In genomic region chr17:59761385-59762021, GRCh38 we compare ENCODE assay signal across 1 cellular context.
TF ChIP-seq lines count a peak whose summit lies in the region.

No MANE protein-coding gene starts in this region.

TF ChIP-seq in HepG2, 621 proteins besides CTCF, POLR2A, EP300 and RAD21 (continued from another document and continues in another):
- TF ChIP-seq PRDM10 (CRISPR knock-in tag; IDR thresholded peaks at IDR 0.05; ENCODE audit: low read depth) = no peak
- no peak for TF ChIP-seq ZNF337 (CRISPR knock-in tag; IDR thresholded peaks at IDR 0.05; ENCODE audit: borderline replicate concordance, low read depth)
- peak; percentile 55 for TF ChIP-seq PAXIP1 (CRISPR knock-in tag; conservative IDR thresholded peaks at IDR 0.05)
- no peak for TF ChIP-seq ZNF781 (CRISPR knock-in tag; IDR thresholded peaks at IDR 0.05; ENCODE audit: borderline replicate concordance, not compliant biosample characterization)
- TF ChIP-seq ZNF256 (CRISPR knock-in tag; conservative IDR thresholded peaks at IDR 0.05) = no peak
- TF ChIP-seq ZBTB20 (CRISPR knock-in tag; IDR thresholded peaks at IDR 0.05; ENCODE audit: borderline replicate concordance, low read depth) = peak; percentile 41; the same call in 1 of the 2 replicates
- TF ChIP-seq ZNF549 (CRISPR knock-in tag; IDR thresholded peaks at IDR 0.05) = no peak
- peak; percentile 56 for TF ChIP-seq HNF4A (CRISPR knock-in tag; IDR thresholded peaks at IDR 0.05)
- TF ChIP-seq HOXA5 (CRISPR knock-in tag; IDR thresholded peaks at IDR 0.05) = no peak
- no peak for TF ChIP-seq ZNF12 (CRISPR knock-in tag; IDR thresholded peaks at IDR 0.05)
- no peak for TF ChIP-seq SPEN (CRISPR knock-in tag; IDR thresholded peaks at IDR 0.05; ENCODE audit: low read depth)
- no peak for TF ChIP-seq LRRFIP1 (CRISPR knock-in tag; conservative IDR thresholded peaks at IDR 0.05)
- no peak for TF ChIP-seq ZFP90 (CRISPR knock-in tag; IDR thresholded peaks at IDR 0.05; ENCODE audit: borderline replicate concordance)
- TF ChIP-seq ATF7-NPFF (CRISPR knock-in tag; IDR thresholded peaks at IDR 0.05; ENCODE audit: low read depth) = no peak
- TF ChIP-seq PAF1 (CRISPR knock-in tag; IDR thresholded peaks at IDR 0.05) = no peak
- no peak for TF ChIP-seq SNRNP70 (IDR thresholded peaks at IDR 0.05; ENCODE audit: low read depth, low read length)
- no peak for TF ChIP-seq ZNF652 (CRISPR knock-in tag; IDR thresholded peaks at IDR 0.05; ENCODE audit: borderline replicate concordance, low read depth)
- peak; percentile 26; the same call in 1 of the 2 replicates for TF ChIP-seq KDM6A (CRISPR knock-in tag; IDR thresholded peaks at IDR 0.05; ENCODE audit: low read depth)
- no peak for TF ChIP-seq DDIT3 (CRISPR knock-in tag; IDR thresholded peaks at IDR 0.05)
- TF ChIP-seq ZNF3 (CRISPR knock-in tag; IDR thresholded peaks at IDR 0.05) = peak; percentile 36; the same call in 1 of the 2 replicates
- TF ChIP-seq CSRNP2 (CRISPR knock-in tag; conservative IDR thresholded peaks at IDR 0.05; ENCODE audit: low read depth) = no peak
- no peak for TF ChIP-seq ZNF746 (CRISPR knock-in tag; IDR thresholded peaks at IDR 0.05)
- no peak for TF ChIP-seq KDM5A (IDR thresholded peaks at IDR 0.05; ENCODE audit: borderline replicate concordance, low read length)
- no peak for TF ChIP-seq ZBTB37 (CRISPR knock-in tag; IDR thresholded peaks at IDR 0.05)
- TF ChIP-seq FOXP1 (IDR thresholded peaks at IDR 0.05) = no peak
- no peak for TF ChIP-seq FOXP1 (CRISPR knock-in tag; IDR thresholded peaks at IDR 0.05)
- TF ChIP-seq NR1H2 (CRISPR knock-in tag; IDR thresholded peaks at IDR 0.05; ENCODE audit: borderline replicate concordance, low read depth) = no peak
- no peak for TF ChIP-seq CENPX (CRISPR knock-in tag; IDR thresholded peaks at IDR 0.05)
- TF ChIP-seq TARDBP (CRISPR knock-in tag; IDR thresholded peaks at IDR 0.05) = no peak
- no peak for TF ChIP-seq ISX (CRISPR knock-in tag; conservative IDR thresholded peaks at IDR 0.05)
- TF ChIP-seq CCDC6 (CRISPR knock-in tag; IDR thresholded peaks at IDR 0.05) = no peak
- no peak for TF ChIP-seq HOXA7 (CRISPR knock-in tag; IDR thresholded peaks at IDR 0.05)
- TF ChIP-seq CREM (IDR thresholded peaks at IDR 0.05) = no peak
- TF ChIP-seq CREM (CRISPR knock-in tag; IDR thresholded peaks at IDR 0.05) = no peak
- no peak for TF ChIP-seq ZBTB49 (CRISPR knock-in tag; IDR thresholded peaks at IDR 0.05; ENCODE audit: borderline replicate concordance)
- TF ChIP-seq HNRNPK (IDR thresholded peaks at IDR 0.05; ENCODE audit: low read depth, low read length, poor library complexity, severe bottlenecking) = no peak
- TF ChIP-seq TERF1 (CRISPR knock-in tag; IDR thresholded peaks at IDR 0.05) = no peak
- TF ChIP-seq HNRNPH1 (optimal IDR thresholded peaks at IDR 0.05; ENCODE audit: low read depth, low read length) = no peak
- TF ChIP-seq KDM2A (CRISPR knock-in tag; IDR thresholded peaks at IDR 0.05; ENCODE audit: borderline replicate concordance, low read depth) = no peak
- TF ChIP-seq PAX8 (CRISPR knock-in tag; IDR thresholded peaks at IDR 0.05; ENCODE audit: borderline replicate concordance) = no peak
- TF ChIP-seq CC2D1A (CRISPR knock-in tag; IDR thresholded peaks at IDR 0.05) = no peak
- TF ChIP-seq ZNF367 (CRISPR knock-in tag; IDR thresholded peaks at IDR 0.05; ENCODE audit: borderline replicate concordance) = no peak
- no peak for TF ChIP-seq STAT6 (CRISPR knock-in tag; IDR thresholded peaks at IDR 0.05; ENCODE audit: borderline replicate concordance)
- TF ChIP-seq ZNF883 (CRISPR knock-in tag; IDR thresholded peaks at IDR 0.05; ENCODE audit: not compliant biosample characterization) = no peak
- no peak for TF ChIP-seq RAD51 (IDR thresholded peaks at IDR 0.05; ENCODE audit: borderline replicate concordance)
- 0 out of 2 replicates have a peak, but pooled peaks have one; percentile 4 for TF ChIP-seq SMC3 (IDR thresholded peaks at IDR 0.05; ENCODE audit: low read length)
- no peak for TF ChIP-seq MBNL3 (CRISPR knock-in tag; conservative IDR thresholded peaks at IDR 0.05)
- no peak for TF ChIP-seq POGZ (CRISPR knock-in tag; IDR thresholded peaks at IDR 0.05)
- TF ChIP-seq NCOA1 (CRISPR knock-in tag; IDR thresholded peaks at IDR 0.05) = no peak
